In the genomic region with DNA sequence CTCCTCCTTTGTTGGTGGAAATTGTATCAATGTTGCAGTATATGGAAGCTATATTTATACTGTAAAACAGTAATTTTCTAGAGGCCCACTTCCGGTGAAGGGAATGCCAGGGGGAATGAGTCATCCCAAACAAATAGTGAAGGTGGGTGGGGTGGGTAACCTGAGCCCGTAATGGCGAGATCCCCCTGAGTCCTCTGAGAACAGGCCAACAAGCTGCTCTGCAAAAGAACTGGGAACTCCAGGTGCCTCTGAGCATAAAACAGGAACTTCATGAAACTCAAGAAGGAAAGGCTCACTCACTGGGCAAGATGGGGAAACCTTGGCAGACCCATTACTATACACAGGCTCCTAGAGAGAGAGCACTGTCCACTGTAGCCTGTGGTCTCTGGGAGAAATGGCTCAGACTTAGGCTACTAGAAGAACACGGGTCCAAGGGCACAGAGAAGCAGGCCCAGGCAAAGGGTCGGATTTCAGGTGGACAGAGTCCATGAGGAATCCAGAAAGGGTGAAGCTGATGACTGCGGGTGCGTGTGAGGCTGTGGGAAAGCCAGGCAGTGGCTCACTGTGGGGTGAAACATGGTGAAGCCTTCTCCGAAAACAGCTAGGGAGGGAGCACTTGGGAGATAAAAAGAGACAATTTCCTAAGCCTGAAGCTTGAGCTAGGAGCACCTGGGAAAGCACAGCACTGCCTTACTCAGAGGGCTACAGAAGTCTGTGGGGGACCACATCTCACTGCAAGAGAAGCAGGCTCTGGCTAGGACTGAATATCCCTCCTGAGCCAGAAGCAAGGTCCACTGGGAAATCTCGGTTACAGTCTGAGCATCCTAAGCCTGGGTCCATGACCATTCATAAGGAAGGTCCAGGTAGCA, we compare ENCODE assay signal across 11 cellular contexts. TPM values are rescaled to one million over a fixed set of nuclear protein-coding genes. Genes with fewer than 3 reads are reported as not detected.
A peak's percentile ranks its signal among the peaks of the same experiment; 100 is the strongest.
DNase-seq lines count a peak whose midpoint lies in the region; ATAC-seq and TF ChIP-seq lines count a peak whose summit lies in the region.
"Had no signal": no experiment of that assay in that cellular context is flagged by ENCODE, and none has a peak within 500 bp of the region (broad histone marks: within the 10 kb centered on the region; RNA-seq: fewer than 3 reads in every experiment).

No MANE protein-coding gene starts in this region.

- H4K20me1 ChIP-seq in H9 (ENCODE audit: control insufficient read depth, insufficient read depth, insufficient read length) = no peaks in the 10 kb centered on the region

- H3K27me3 Mint-ChIP-seq in H9 (ENCODE audit: low read depth) = no peaks in the 10 kb centered on the region
- peaks cover 13% of the 10 kb centered on the region for H3K27me3 Mint-ChIP-seq in activated T-cell treated with anti-CD3 and anti-CD28 coated beads, Interleukin-2, amount 50 U/mL, for 24 hours

- H4K5ac ChIP-seq in H9 (ENCODE audit: insufficient read length, low read depth, low read length) = peak overlapping the region; percentile 28

- H2BK12ac ChIP-seq in H9 (ENCODE audit: insufficient read length, low read depth, low read length) = no peak overlapping the region

- H3K23me2 ChIP-seq in H9 (ENCODE audit: insufficient read length, low read depth, low read length, poor library complexity, severe bottlenecking) = no peaks in the 10 kb centered on the region

- no peaks in the 10 kb centered on the region for H3K79me2 ChIP-seq in H9 (ENCODE audit: insufficient read depth, low read length)

- H2AFZ ChIP-seq in H9 (ENCODE audit: low read length) = no peak overlapping the region

- H3K4ac ChIP-seq in H9 (ENCODE audit: low read depth, low read length) = no peak overlapping the region

- DNase-seq in H9 (peak; percentile 59), NCI-H2171 (lab: John Stamatoyannopoulos, UW) (peak; percentile 65), coronary artery (ENCODE audit: low spot score) (no peak), renal cortical epithelial cell (ENCODE audit: low read depth) (peak; percentile 59)
- DNase-seq in activated T-cell treated with anti-CD3 and anti-CD28 coated beads, Interleukin-2, amount 50 U/mL, for 24 hours = no peak
- DNase-seq: naive B cell; stimulated activated naive CD4-positive, alpha-beta T cell treated with Interleukin-2 at 50 U/mL for 16 hours had no signal

- H3K9me3 ChIP-seq in H9 (ENCODE audit: control insufficient read depth, low read depth, low read length) = peaks cover 6% of the 10 kb centered on the region

- no peak overlapping the region for H3K23ac ChIP-seq in H9 (ENCODE audit: insufficient read length, low read depth, low read length)

- H3K36me3 Mint-ChIP-seq in H9 (ENCODE audit: insufficient read depth in 1 of 3, low read depth in 3 of 3) = peaks cover 19 to 40% (median 38%) of the 10 kb centered on the region in 3 experiments
- H3K36me3 Mint-ChIP-seq in activated T-cell treated with anti-CD3 and anti-CD28 coated beads, Interleukin-2, amount 50 U/mL, for 24 hours (ENCODE audit: low read depth) = no peaks in the 10 kb centered on the region
- H3K36me3 Mint-ChIP-seq: naive B cell had no signal

- ATAC-seq in GM18909 (IDR thresholded peaks at IDR 0.05; ENCODE audit: poor library complexity, unreplicated experiment) (no peak), GM21447 (IDR thresholded peaks at IDR 0.05; ENCODE audit: unreplicated experiment) (no peak), HG03045 (IDR thresholded peaks at IDR 0.05; ENCODE audit: unreplicated experiment) (no peak)

- H3K4me1 Mint-ChIP-seq in H9 = peaks cover 9 to 17% of the 10 kb centered on the region in 2 experiments
- H3K4me1 Mint-ChIP-seq in activated T-cell treated with anti-CD3 and anti-CD28 coated beads, Interleukin-2, amount 50 U/mL, for 24 hours (ENCODE audit: low read depth) = no peaks in the 10 kb centered on the region
- H3K4me1 Mint-ChIP-seq: naive B cell had no signal

- peak overlapping the region; percentile 80 to 96 (median 88); a peak in 5 of 7 replicates for H3K27ac Mint-ChIP-seq in H9
- H3K27ac Mint-ChIP-seq in activated T-cell treated with anti-CD3 and anti-CD28 coated beads, Interleukin-2, amount 50 U/mL, for 24 hours = no peak overlapping the region
- H3K27ac Mint-ChIP-seq: activated T-helper 1 cell treated with anti-CD3 and anti-CD28 coated beads, Interleukin-12 subunit alpha, Interleukin-12 subunit beta, Interleukin-2, Interleukin-4 antibody, amounts not matched to agents 30 ng/mL and 10 ng/mL and 1 ng/mL, durations not matched to agents 14 hours and 24 hours and 36 hours; naive B cell had no signal

- no peak overlapping the region for H2BK120ac ChIP-seq in H9 (ENCODE audit: low read depth, low read length, poor library complexity, severe bottlenecking)

- H3K56ac ChIP-seq in H9 (ENCODE audit: insufficient read length, low read depth, low read length) = no peak overlapping the region

- H3T11ph ChIP-seq in H9 (ENCODE audit: low read length) = no peak overlapping the region

- no peak overlapping the region for H4K8ac ChIP-seq in H9 (replicated peaks; ENCODE audit: insufficient read length, low read depth, low read length)

- H3K79me1 ChIP-seq in H9 (ENCODE audit: insufficient read depth, low read depth, low read length, poor library complexity, severe bottlenecking) = no peaks in the 10 kb centered on the region

- peak overlapping the region; percentile 21 for H3K18ac ChIP-seq in H9 (ENCODE audit: insufficient read length, low read depth, low read length)

- H3K9ac ChIP-seq in H9 (ENCODE audit: extremely low read depth, insufficient read length, low read length) = no peak overlapping the region

- WGBS in H9 (ENCODE audit: extremely low coverage, insufficient read length, low lambda C conversion rate) = no CpG with 5 or more reads among the region's 9 CpGs

- H3K14ac ChIP-seq in H9 (ENCODE audit: insufficient read depth, low read length) = peak overlapping the region; percentile 78

- H2BK5ac ChIP-seq in H9 (ENCODE audit: insufficient read length, low read length) = peak overlapping the region; percentile 17

- H4K91ac ChIP-seq in H9 (ENCODE audit: insufficient read length, low read depth, low read length) = peak overlapping the region; percentile 52

- H3K9me3 Mint-ChIP-seq in H9 = no peaks in the 10 kb centered on the region; a peak in 1 of 5 replicates
- no peaks in the 10 kb centered on the region for H3K9me3 Mint-ChIP-seq in activated T-cell treated with anti-CD3 and anti-CD28 coated beads, Interleukin-2, amount 50 U/mL, for 24 hours
- H3K9me3 Mint-ChIP-seq: activated T-helper 1 cell treated with anti-CD3 and anti-CD28 coated beads, Interleukin-12 subunit alpha, Interleukin-12 subunit beta, Interleukin-2, Interleukin-4 antibody, amounts not matched to agents 30 ng/mL and 10 ng/mL and 1 ng/mL, durations not matched to agents 14 hours and 24 hours and 36 hours; naive B cell had no signal

- no peak for TF ChIP-seq CTCF in H9 (conservative IDR thresholded peaks at IDR 0.05)
- no peak for TF ChIP-seq CTCF in coronary artery (IDR thresholded peaks at IDR 0.05)

- H3K4me3 ChIP-seq in coronary artery = no peak overlapping the region

- no peak overlapping the region for H2BK20ac ChIP-seq in H9 (ENCODE audit: low read depth, low read length, poor library complexity, severe bottlenecking)

- no peak overlapping the region for H3K4me2 ChIP-seq in H9 (ENCODE audit: insufficient read depth, insufficient read length, low read length)

- no peak overlapping the region for H3K4me3 Mint-ChIP-seq in H9
- no peak overlapping the region for H3K4me3 Mint-ChIP-seq in activated T-cell treated with anti-CD3 and anti-CD28 coated beads, Interleukin-2, amount 50 U/mL, for 24 hours
- H3K4me3 Mint-ChIP-seq: activated T-helper 1 cell treated with anti-CD3 and anti-CD28 coated beads, Interleukin-12 subunit alpha, Interleukin-12 subunit beta, Interleukin-2, Interleukin-4 antibody, amounts not matched to agents 30 ng/mL and 10 ng/mL and 1 ng/mL, durations not matched to agents 14 hours and 24 hours and 36 hours; naive B cell had no signal

- peaks cover 7% of the 10 kb centered on the region; the same call in 1 of the 2 replicates for H3K4me1 ChIP-seq in H9 (ENCODE audit: insufficient read depth, low read length)

- H2BK15ac ChIP-seq in H9 (ENCODE audit: low read depth, low read length) = no peak overlapping the region

- peak overlapping the region; percentile 22 for H3K27ac ChIP-seq in H9 (ENCODE audit: insufficient read length, low read depth, low read length)
- H3K27ac ChIP-seq in coronary artery = peak overlapping the region; percentile 79 to 84

- no peaks in the 10 kb centered on the region for H3K27me3 ChIP-seq in H9 (ENCODE audit: insufficient read depth, low read length)

- no peak overlapping the region for H2AK5ac ChIP-seq in H9 (ENCODE audit: insufficient read length, low read length)

RNA-seq across cellular contexts. Expression of a gene that starts 19.8 kb away (rescaled TPM):
- total RNA-seq in H9 (2021) (15.1 and 18.9 TPM in 2 replicates), renal cortical epithelial cell (28.3 and 37.0 TPM in 2 replicates)
- total RNA-seq: activated T-helper 1 cell treated with anti-CD3 and anti-CD28 coated beads, Interleukin-12 subunit alpha, Interleukin-12 subunit beta, Interleukin-2, Interleukin-4 antibody, amounts not matched to agents 30 ng/mL and 10 ng/mL and 1 ng/mL, durations not matched to agents 14 hours and 24 hours and 36 hours had no signal

RNA-seq across cellular contexts. Expression of a gene that starts 58.1 kb away (rescaled TPM):
- total RNA-seq in H9 (2021) = 2.5 and 3.7 TPM in 2 replicates
- total RNA-seq in renal cortical epithelial cell = 1.0 and 2.4 TPM in 2 replicates
- total RNA-seq: activated T-helper 1 cell treated with anti-CD3 and anti-CD28 coated beads, Interleukin-12 subunit alpha, Interleukin-12 subunit beta, Interleukin-2, Interleukin-4 antibody, amounts not matched to agents 30 ng/mL and 10 ng/mL and 1 ng/mL, durations not matched to agents 14 hours and 24 hours and 36 hours had no signal

RNA-seq across cellular contexts. Expression of a gene that starts 58.5 kb away (rescaled TPM):
- total RNA-seq in H9 (2021) (8.3 and 9.3 TPM in 2 replicates), renal cortical epithelial cell (11.1 and 22.0 TPM in 2 replicates)
- total RNA-seq: activated T-helper 1 cell treated with anti-CD3 and anti-CD28 coated beads, Interleukin-12 subunit alpha, Interleukin-12 subunit beta, Interleukin-2, Interleukin-4 antibody, amounts not matched to agents 30 ng/mL and 10 ng/mL and 1 ng/mL, durations not matched to agents 14 hours and 24 hours and 36 hours had no signal

Comparison
In these comparisons a context has a peak if more than half of its experiments do, and no peak if none do; other contexts are left out.
1. DNase-seq: peak in H9 (single experiment), NCI-H2171 (single experiment) and renal cortical epithelial cell (single experiment); none in coronary artery (single experiment) and activated T-cell treated with anti-CD3 and anti-CD28 coated beads, Interleukin-2, amount 50 U/mL, for 24 hours (single experiment).